1 cellular context compared by ENCODE assay signal in genomic region chr4:153038493-153039311, GRCh38.
A peak's percentile ranks its signal among the peaks of the same experiment; 100 is the strongest.
TF ChIP-seq lines count a peak whose summit lies in the region.

No MANE protein-coding gene starts in this region.

TF ChIP-seq in HepG2, 621 proteins besides CTCF, POLR2A, EP300 and RAD21 (continued from another document and continues in another):
- TF ChIP-seq ETS1 (CRISPR knock-in tag; IDR thresholded peaks at IDR 0.05) (no peak), ZBTB10 (CRISPR knock-in tag; IDR thresholded peaks at IDR 0.05; ENCODE audit: borderline replicate concordance) (no peak), ZNF576 (CRISPR knock-in tag; IDR thresholded peaks at IDR 0.05) (no peak), GMEB1 (CRISPR knock-in tag; IDR thresholded peaks at IDR 0.05; ENCODE audit: borderline replicate concordance) (peak; percentile 27; the same call in 1 of the 2 replicates), KDM6A (CRISPR knock-in tag; IDR thresholded peaks at IDR 0.05; ENCODE audit: low read depth) (peak; percentile 38; the same call in 1 of the 2 replicates), HNF4G (IDR thresholded peaks at IDR 0.05; ENCODE audit: borderline replicate concordance, low read depth, low read length) (no peak), HNF4G (CRISPR knock-in tag; IDR thresholded peaks at IDR 0.05; ENCODE audit: borderline replicate concordance, low read depth) (no peak), ZNF468 (CRISPR knock-in tag; IDR thresholded peaks at IDR 0.05) (no peak), IRF2 (CRISPR knock-in tag; IDR thresholded peaks at IDR 0.05) (no peak), TRAFD1 (CRISPR knock-in tag; IDR thresholded peaks at IDR 0.05; ENCODE audit: borderline replicate concordance) (no peak), ZNF713 (CRISPR knock-in tag; IDR thresholded peaks at IDR 0.05) (0 out of 2 replicates have a peak, but pooled peaks have one; percentile 45), TBX3 (IDR thresholded peaks at IDR 0.05; ENCODE audit: borderline replicate concordance) (peak; percentile 51; the same call in 1 of the 2 replicates), RERE (CRISPR knock-in tag; IDR thresholded peaks at IDR 0.05; ENCODE audit: low read depth) (0 out of 2 replicates have a peak, but pooled peaks have one; percentile 24), MXI1 (IDR thresholded peaks at IDR 0.05; ENCODE audit: borderline replicate concordance, low read depth, low read length) (no peak), ZGPAT (CRISPR knock-in tag; IDR thresholded peaks at IDR 0.05) (peak; percentile 29; the same call in 1 of the 2 replicates), ZNF589 (CRISPR knock-in tag; conservative IDR thresholded peaks at IDR 0.05) (no peak), ZFAT (CRISPR knock-in tag; conservative IDR thresholded peaks at IDR 0.05) (no peak), ZMYM4 (CRISPR knock-in tag; IDR thresholded peaks at IDR 0.05) (peak; percentile 47; the same call in 1 of the 2 replicates), RNF2 (conservative IDR thresholded peaks at IDR 0.05; ENCODE audit: low read depth) (no peak), ZNF207 (IDR thresholded peaks at IDR 0.05; ENCODE audit: borderline replicate concordance) (no peak), ZFY (CRISPR knock-in tag; IDR thresholded peaks at IDR 0.05) (peak; percentile 41), DMTF1 (CRISPR knock-in tag; IDR thresholded peaks at IDR 0.05) (no peak), REST (IDR thresholded peaks at IDR 0.05; ENCODE audit: borderline replicate concordance in 1 of 2, low read depth in 1 of 2, low read length in 2 of 2) (no peak), ZNF260 (CRISPR knock-in tag; IDR thresholded peaks at IDR 0.05; ENCODE audit: borderline replicate concordance, low read depth) (no peak), ELF1 (CRISPR knock-in tag; IDR thresholded peaks at IDR 0.05) (0 out of 2 replicates have a peak, but pooled peaks have one; percentile 24), RXRA (CRISPR knock-in tag; IDR thresholded peaks at IDR 0.05) (peak; percentile 93), PAWR (CRISPR knock-in tag; IDR thresholded peaks at IDR 0.05; ENCODE audit: borderline replicate concordance) (no peak), POGZ (CRISPR knock-in tag; IDR thresholded peaks at IDR 0.05) (peak; percentile 47; the same call in 1 of the 2 replicates), ZNF775 (CRISPR knock-in tag; IDR thresholded peaks at IDR 0.05; ENCODE audit: borderline replicate concordance) (no peak), NFYC (CRISPR knock-in tag; IDR thresholded peaks at IDR 0.05) (no peak), IRF9 (CRISPR knock-in tag; IDR thresholded peaks at IDR 0.05; ENCODE audit: borderline replicate concordance) (no peak), SNRNP70 (IDR thresholded peaks at IDR 0.05; ENCODE audit: low read depth, low read length) (no peak), FOXA3 (CRISPR knock-in tag; IDR thresholded peaks at IDR 0.05) (peak; percentile 87), NFE2L1 (CRISPR knock-in tag; IDR thresholded peaks at IDR 0.05; ENCODE audit: borderline replicate concordance) (no peak), HDAC6 (IDR thresholded peaks at IDR 0.05; ENCODE audit: low read depth, low read length) (no peak)
